Comparison of ENCODE assay signal across 8 cellular contexts in the genomic region with DNA sequence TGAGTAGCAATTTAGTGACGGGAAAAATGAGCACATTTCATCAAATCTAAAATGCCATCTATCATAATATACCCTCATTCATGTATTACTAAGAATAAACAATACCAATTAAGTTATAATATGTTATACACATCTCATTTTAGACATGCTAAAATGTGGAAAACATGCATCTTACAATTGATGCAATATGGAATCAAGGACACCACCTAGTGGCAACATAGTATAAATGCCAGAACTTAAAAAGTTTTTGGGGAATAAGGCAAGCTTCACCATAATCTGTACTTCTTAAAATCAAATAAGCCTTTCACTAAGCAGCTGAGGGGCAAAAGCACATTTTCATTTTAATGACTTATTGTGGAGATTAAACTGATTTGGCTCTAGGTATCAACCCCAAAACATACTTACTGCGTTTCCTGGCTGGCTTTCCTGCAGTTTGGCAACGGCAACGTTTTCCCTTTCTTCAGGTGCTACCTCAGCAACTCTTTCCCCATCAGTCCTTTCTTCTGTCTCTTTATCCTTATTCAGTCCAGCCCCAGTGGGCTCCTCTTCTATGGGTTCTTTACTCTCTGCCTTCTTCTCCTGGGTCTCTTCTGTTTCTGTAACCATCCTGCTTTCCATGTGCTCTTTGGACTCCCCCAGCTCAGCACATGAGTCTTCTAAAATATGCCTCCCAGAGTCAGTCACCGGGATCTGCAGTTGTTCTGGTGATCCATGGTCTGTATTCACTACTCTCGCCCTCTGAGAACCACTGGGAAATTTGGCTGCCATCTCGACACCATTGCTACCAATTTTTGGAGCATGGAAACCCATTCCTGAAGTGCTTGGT. TPM values are rescaled to one million over a fixed set of nuclear protein-coding genes. Genes with fewer than 3 reads are reported as not detected.
DNase-seq lines count a peak whose midpoint lies in the region; ATAC-seq, FAIRE-seq and TF ChIP-seq lines count a peak whose summit lies in the region.

No MANE protein-coding gene starts in this region.

- ATAC-seq in HG03139 (IDR thresholded peaks at IDR 0.05; ENCODE audit: unreplicated experiment) (no peak), sciatic nerve (no peak)

- H3K4me3 Mint-ChIP-seq in chondrocyte (ENCODE audit: unreplicated experiment): no peak overlapping the region

- H3K27ac Mint-ChIP-seq in chondrocyte (ENCODE audit: unreplicated experiment): peak overlapping the region; percentile 53

- TF ChIP-seq POLR2A in GM12892 (IDR thresholded peaks at IDR 0.05; ENCODE audit: low read depth, low read length): no peak

- FAIRE-seq in GM12892 (lab: Jason Lieb, UNC): peak; percentile 33

- intact Hi-C loops in sciatic nerve (cut with DNase I): no loop called here

- TF ChIP-seq CTCF in AG09319 (IDR thresholded peaks at IDR 0.05; ENCODE audit: low read depth, low read length): peak; percentile 69
- peak; percentile 87 for TF ChIP-seq CTCF in chondrocyte (IDR thresholded peaks at IDR 0.05)

- DNase-seq in AG09319 (ENCODE audit: extremely low read depth, low read depth) (no peak), GM12892 (ENCODE audit: insufficient read length) (no peak), NCI-H82 (lab: John Stamatoyannopoulos, UW) (peak; percentile 68), chondrocyte (ENCODE audit: low spot score) (no peak), myocyte (ENCODE audit: low read depth) (peak; percentile 46), SW480 (ENCODE audit: low spot score) (no peak), sciatic nerve (ENCODE audit: low spot score) (no peak)

- peaks cover 33% of the 10 kb centered on the region for H3K36me3 Mint-ChIP-seq in chondrocyte (ENCODE audit: low read depth)

- no peaks in the 10 kb centered on the region for H3K4me1 Mint-ChIP-seq in chondrocyte (ENCODE audit: low read depth)

- no peaks in the 10 kb centered on the region for H3K27me3 Mint-ChIP-seq in chondrocyte (ENCODE audit: low read depth)

- H3K9me3 Mint-ChIP-seq in chondrocyte (ENCODE audit: low read depth): no peaks in the 10 kb centered on the region

RNA-seq across cellular contexts. Expression of a gene that starts 11.4 kb away (rescaled TPM):
- 8.3 TPM for polyA plus RNA-seq in GM12892 (2012; ENCODE audit: missing spikeins)
- total RNA-seq in chondrocyte (20.8 to 21.9 TPM (median 21.5 TPM) in 3 replicates), myocyte (29.2 and 31.0 TPM in 2 replicates), sciatic nerve (22.3 TPM)
- polyA plus RNA-seq in myocyte (2012): 8.5 TPM

RNA-seq across cellular contexts. Expression of a gene that starts 46.7 kb away (rescaled TPM):
- not detected for polyA plus RNA-seq in GM12892 (2012; ENCODE audit: missing spikeins)
- total RNA-seq in chondrocyte (10.2 to 39.6 TPM (median 38.3 TPM) in 3 replicates), myocyte (0.78 and 1.7 TPM in 2 replicates), sciatic nerve (0.31 TPM)
- 0.54 TPM for polyA plus RNA-seq in myocyte (2012)

Comparison
In these comparisons a context has a peak if more than half of its experiments do, and no peak if none do; other contexts are left out.
1. DNase-seq: peak in NCI-H82 (single experiment) and myocyte (single experiment); none in AG09319 (single experiment), GM12892 (single experiment), chondrocyte (single experiment), SW480 (single experiment) and sciatic nerve (single experiment).